In genomic region chr9:137200311-137201204, GRCh38 we compare ENCODE assay signal across 8 cellular contexts. TPM values are rescaled to one million over a fixed set of nuclear protein-coding genes. Genes with fewer than 3 reads are reported as not detected.
A peak's percentile ranks its signal among the peaks of the same experiment; 100 is the strongest.
DNase-seq lines count a peak whose midpoint lies in the region; ATAC-seq, FAIRE-seq and TF ChIP-seq lines count a peak whose summit lies in the region.

A gene with protein sequence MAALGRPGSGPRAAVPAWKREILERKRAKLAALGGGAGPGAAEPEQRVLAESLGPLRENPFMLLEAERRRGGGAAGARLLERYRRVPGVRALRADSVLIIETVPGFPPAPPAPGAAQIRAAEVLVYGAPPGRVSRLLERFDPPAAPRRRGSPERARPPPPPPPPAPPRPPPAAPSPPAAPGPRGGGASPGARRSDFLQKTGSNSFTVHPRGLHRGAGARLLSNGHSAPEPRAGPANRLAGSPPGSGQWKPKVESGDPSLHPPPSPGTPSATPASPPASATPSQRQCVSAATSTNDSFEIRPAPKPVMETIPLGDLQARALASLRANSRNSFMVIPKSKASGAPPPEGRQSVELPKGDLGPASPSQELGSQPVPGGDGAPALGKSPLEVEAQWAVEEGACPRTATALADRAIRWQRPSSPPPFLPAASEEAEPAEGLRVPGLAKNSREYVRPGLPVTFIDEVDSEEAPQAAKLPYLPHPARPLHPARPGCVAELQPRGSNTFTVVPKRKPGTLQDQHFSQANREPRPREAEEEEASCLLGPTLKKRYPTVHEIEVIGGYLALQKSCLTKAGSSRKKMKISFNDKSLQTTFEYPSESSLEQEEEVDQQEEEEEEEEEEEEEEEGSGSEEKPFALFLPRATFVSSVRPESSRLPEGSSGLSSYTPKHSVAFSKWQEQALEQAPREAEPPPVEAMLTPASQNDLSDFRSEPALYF (minus strand): TSS chr9:137200741. CDS start chr9:137200711, 30 bp downstream.

- FAIRE-seq in bronchial epithelial cell (lab: Jason Lieb, UNC): no peak
- FAIRE-seq in small intestine (lab: Jason Lieb, UNC): no peak

- H3K27me3 ChIP-seq in ACC112 (ENCODE audit: insufficient read depth, low read length) (no peaks in the 10 kb centered on the region), WERI-Rb-1 (ENCODE audit: insufficient read depth, low read depth, severe bottlenecking) (no peaks in the 10 kb centered on the region), bronchial epithelial cell (ENCODE audit: control insufficient read depth, insufficient read depth, low read length) (no peaks in the 10 kb centered on the region), small intestine (ENCODE audit: control insufficient read depth in 2 of 2, insufficient read depth in 2 of 2, low read length in 2 of 2) (no peaks in the 10 kb centered on the region)

- H2AFZ ChIP-seq in ACC112 (ENCODE audit: low read length, unreplicated experiment): peak within 1 kb of the TSS; percentile 65

- peaks cover 21% of the 10 kb centered on the region for H3K79me2 ChIP-seq in ACC112 (ENCODE audit: control insufficient read depth, insufficient read depth, low read length, unreplicated experiment)

- ATAC-seq in GM18870 (IDR thresholded peaks at IDR 0.05; ENCODE audit: unreplicated experiment) (peak; percentile 92), HG03135 (IDR thresholded peaks at IDR 0.05; ENCODE audit: unreplicated experiment) (peak; percentile 84)

- H3K36me3 ChIP-seq in ACC112 (ENCODE audit: insufficient read depth, low read length): no peaks in the 10 kb centered on the region
- no peaks in the 10 kb centered on the region for H3K36me3 ChIP-seq in WERI-Rb-1
- no peaks in the 10 kb centered on the region for H3K36me3 ChIP-seq in bronchial epithelial cell (ENCODE audit: control insufficient read depth, insufficient read depth, low read length)
- no peaks in the 10 kb centered on the region for H3K36me3 ChIP-seq in small intestine (ENCODE audit: control insufficient read depth in 2 of 2, insufficient read depth in 2 of 2, low read length in 2 of 2)

- H3K4me3 ChIP-seq in ACC112 (ENCODE audit: low read depth, low read length) (peak within 1 kb of the TSS; percentile 82), WERI-Rb-1 (ENCODE audit: low read depth, low read length) (peak within 1 kb of the TSS; percentile 58), bronchial epithelial cell (ENCODE audit: low read depth, low read length) (peak within 1 kb of the TSS; percentile 58), small intestine (ENCODE audit: low read depth in 1 of 2, low read length in 2 of 2) (peak within 1 kb of the TSS; percentile 82 to 95)

- H3K9me3 ChIP-seq in WERI-Rb-1 (ENCODE audit: severe bottlenecking) (no peaks in the 10 kb centered on the region), small intestine (ENCODE audit: control insufficient read depth, low read depth) (no peaks in the 10 kb centered on the region)

- H3K27ac ChIP-seq in ACC112 (ENCODE audit: low read depth, low read length): no peak within 1 kb of the TSS
- peak within 1 kb of the TSS; percentile 65 for H3K27ac ChIP-seq in WERI-Rb-1
- H3K27ac ChIP-seq in small intestine (ENCODE audit: low read depth in 1 of 2, low read length in 1 of 2): peak within 1 kb of the TSS; percentile 94 to 99

- TF ChIP-seq CTCF in WERI-Rb-1 (IDR thresholded peaks at IDR 0.05; ENCODE audit: low read depth, low read length) (no peak), bronchial epithelial cell (IDR thresholded peaks at IDR 0.05; ENCODE audit: insufficient read depth, low read length, severe bottlenecking) (no peak)

- H3K4me1 ChIP-seq in ACC112 (ENCODE audit: control insufficient read depth, insufficient read depth, low read length, unreplicated experiment) (peaks cover 21% of the 10 kb centered on the region), small intestine (ENCODE audit: control insufficient read depth in 2 of 2, insufficient read depth in 1 of 2, low read depth in 1 of 2, low read length in 1 of 2) (peaks cover 0 to 7% of the 10 kb centered on the region in 2 donors)

- WGBS in small intestine, 3 donors: 0 to 1% (median 1%) methylated on average over 47 to 118 of the region's 118 CpGs

- DNase-seq in NCI-H2196 treated with DMSO at 0.1 percent for 48 hours (lab: John Stamatoyannopoulos, UW; ENCODE audit: unreplicated experiment) (peak; percentile 98), WERI-Rb-1 (peak; percentile 96), bronchial epithelial cell (ENCODE audit: low read depth) (peak; percentile 92), iPS-NIHi11 (ENCODE audit: low spot score) (peak; percentile 100), small intestine (peak; percentile 100)

RNA-seq across cellular contexts. Expression of the gene that starts here (rescaled TPM):
- 3.2 and 4.5 TPM in 2 replicates for total RNA-seq in bronchial epithelial cell
- polyA plus RNA-seq in small intestine: 10 to 100 TPM; 57.0 to 98.4 (median 74.8) TPM
